8 cellular contexts compared by ENCODE assay signal in genomic region chr20:41316602-41317535, GRCh38. TPM values are rescaled to one million over a fixed set of nuclear protein-coding genes. Genes with fewer than 3 reads are reported as not detected.
DNase-seq lines count a peak whose midpoint lies in the region; ATAC-seq, FAIRE-seq and TF ChIP-seq lines count a peak whose summit lies in the region.

No MANE protein-coding gene starts in this region.

- peak overlapping the region; percentile 83 for H3K4me3 ChIP-seq in HUES48 (ENCODE audit: low read depth, low read length)
- peak overlapping the region; percentile 87 to 90 for H3K4me3 ChIP-seq in SK-N-SH (ENCODE audit: low read depth in 2 of 2, low read length in 1 of 2)
- H3K4me3 ChIP-seq in trophoblast cell (ENCODE audit: low read depth, low read length), result peak overlapping the region; percentile 95

- no peak overlapping the region for H3K23ac ChIP-seq in trophoblast cell (ENCODE audit: low read length)

- H3K36me3 Mint-ChIP-seq in activated naive CD8-positive, alpha-beta T cell, result no peaks in the 10 kb centered on the region
- H3K36me3 Mint-ChIP-seq in type B pancreatic cell, result no peaks in the 10 kb centered on the region

- intact Hi-C loops in Right ventricle myocardium superior (cut with DNase I), result no loop called here

- no peak for TF ChIP-seq CTCF in D721Med (IDR thresholded peaks at IDR 0.05; ENCODE audit: insufficient read depth, missing control alignments)
- TF ChIP-seq CTCF in SK-N-SH (IDR thresholded peaks at IDR 0.05), result no peak
- no peak for TF ChIP-seq CTCF in type B pancreatic cell (conservative IDR thresholded peaks at IDR 0.05)

- peak overlapping the region; percentile 49 for H2BK5ac ChIP-seq in trophoblast cell (ENCODE audit: low read depth, low read length, poor library complexity)

- H3K4me3 Mint-ChIP-seq in activated naive CD8-positive, alpha-beta T cell, result peak overlapping the region; percentile 91
- H3K4me3 Mint-ChIP-seq in type B pancreatic cell, result peak overlapping the region; percentile 89

- H3K36me3 ChIP-seq in HUES48 (ENCODE audit: control insufficient read depth, insufficient read depth, low read length) (no peaks in the 10 kb centered on the region), SK-N-SH (replicated peaks in 1 of 2; ENCODE audit: control insufficient read depth in 1 of 2, insufficient read depth in 2 of 2, low read length in 1 of 2) (no peaks in the 10 kb centered on the region), trophoblast cell (ENCODE audit: control insufficient read depth in 1 of 2, insufficient read depth in 2 of 2, low read length in 2 of 2) (no peaks in the 10 kb centered on the region)

- WGBS in SK-N-SH (ENCODE audit: low lambda C conversion rate), result 4% methylated on average over 30 of the region's 63 CpGs
- no CpG with 5 or more reads among the region's 63 CpGs for WGBS in trophoblast cell (ENCODE audit: extremely low coverage, insufficient coverage, insufficient read length)

- H3K18ac ChIP-seq in trophoblast cell (ENCODE audit: low read length), result peak overlapping the region; percentile 76

- no peaks in the 10 kb centered on the region for H3K27me3 ChIP-seq in HUES48 (ENCODE audit: control insufficient read depth, insufficient read depth, low read length)
- no peaks in the 10 kb centered on the region for H3K27me3 ChIP-seq in SK-N-SH (ENCODE audit: insufficient read depth)
- H3K27me3 ChIP-seq in trophoblast cell (ENCODE audit: insufficient read depth, low read length), result no peaks in the 10 kb centered on the region

- peaks cover 23% of the 10 kb centered on the region for H3K4me1 Mint-ChIP-seq in activated naive CD8-positive, alpha-beta T cell (ENCODE audit: low read depth)
- peaks cover 15% of the 10 kb centered on the region for H3K4me1 Mint-ChIP-seq in type B pancreatic cell (ENCODE audit: unreplicated experiment)

- peak overlapping the region; percentile 88 for H3K27ac Mint-ChIP-seq in activated naive CD8-positive, alpha-beta T cell
- peak overlapping the region; percentile 60 for H3K27ac Mint-ChIP-seq in type B pancreatic cell

- no peak for TF ChIP-seq EP300 in SK-N-SH (IDR thresholded peaks at IDR 0.05; ENCODE audit: borderline replicate concordance in 1 of 2, low read depth in 1 of 2, low read length in 1 of 2)

- peak overlapping the region; percentile 23 for H4K12ac ChIP-seq in trophoblast cell (ENCODE audit: low read depth, low read length)

- peak overlapping the region; percentile 69 for H4K8ac ChIP-seq in trophoblast cell (ENCODE audit: low read depth, low read length)

- H3K27me3 Mint-ChIP-seq in activated naive CD8-positive, alpha-beta T cell, result no peaks in the 10 kb centered on the region
- H3K27me3 Mint-ChIP-seq in type B pancreatic cell, result peaks cover 5% of the 10 kb centered on the region

- peak overlapping the region; percentile 42 for H3K4ac ChIP-seq in trophoblast cell (ENCODE audit: low read depth, low read length)

- CTCF ChIA-PET in SK-N-SH (lab: Yijun Ruan, JAX), result interaction anchor here (3.7 kb wide), 1 partner anchor 23 kb away, joined by 18 read pairs; the partner anchor contains the start of gene LPIN3

- no peaks in the 10 kb centered on the region for H3K9me2 ChIP-seq in SK-N-SH

- no peak for TF ChIP-seq RAD21 in SK-N-SH (IDR thresholded peaks at IDR 0.05; ENCODE audit: low read length)

- H3K4me2 ChIP-seq in SK-N-SH (peak overlapping the region; percentile 93), trophoblast cell (ENCODE audit: low read length) (peak overlapping the region; percentile 76)

- H3K9me3 Mint-ChIP-seq in activated naive CD8-positive, alpha-beta T cell (ENCODE audit: low read depth), result no peaks in the 10 kb centered on the region
- H3K9me3 Mint-ChIP-seq in type B pancreatic cell, result no peaks in the 10 kb centered on the region

- DNase-seq in D721Med (ENCODE audit: insufficient read length, low spot score) (peak; percentile 66), SK-N-SH (peak; percentile 94), Right ventricle myocardium superior (peak; percentile 91), trophoblast cell (peak; percentile 80 to 86), type B pancreatic cell (ENCODE audit: extremely low spot score, unreplicated experiment) (peak; percentile 77)

- POLR2A ChIA-PET in SK-N-SH (lab: Yijun Ruan, JAX), result interaction anchor here (0.6 kb wide), 1 partner anchor 228 kb away, joined by 3 read pairs; no protein-coding TSS in a partner anchor

- H3K14ac ChIP-seq in trophoblast cell (ENCODE audit: low read length), result peak overlapping the region; percentile 80

- H4K20me1 ChIP-seq in SK-N-SH (ENCODE audit: insufficient read depth), result no peaks in the 10 kb centered on the region

- no peak overlapping the region for H2AK5ac ChIP-seq in trophoblast cell (ENCODE audit: low read length)

- peak overlapping the region; percentile 19 for H2BK12ac ChIP-seq in trophoblast cell (ENCODE audit: low read length)

- H3K9ac ChIP-seq in HUES48 (ENCODE audit: low read depth, low read length) (peak overlapping the region; percentile 13; the same call in 1 of the 2 replicates), SK-N-SH (peak overlapping the region; percentile 88), trophoblast cell (ENCODE audit: low read length) (peak overlapping the region; percentile 82)

- no peak for FAIRE-seq in D721Med (lab: Jason Lieb, UNC)

- H3K4me1 ChIP-seq in HUES48 (ENCODE audit: control insufficient read depth, insufficient read depth, low read length), result peaks cover 6% of the 10 kb centered on the region
- peaks cover 8% of the 10 kb centered on the region in 2 experiments; a peak in 3 of 4 replicates for H3K4me1 ChIP-seq in SK-N-SH (ENCODE audit: control insufficient read depth in 1 of 2, insufficient read depth in 2 of 2, low read depth in 1 of 2, low read length in 1 of 2)
- peaks cover 5 to 6% of the 10 kb centered on the region in 2 experiments for H3K4me1 ChIP-seq in trophoblast cell (ENCODE audit: control insufficient read depth in 1 of 2, insufficient read depth in 2 of 2, low read length in 2 of 2)

- H2BK120ac ChIP-seq in trophoblast cell (ENCODE audit: insufficient read depth, low read length, poor library complexity), result peak overlapping the region; percentile 68

- H3K9me3 ChIP-seq in HUES48 (ENCODE audit: control insufficient read depth, insufficient read depth, low read length) (no peaks in the 10 kb centered on the region), SK-N-SH (no peaks in the 10 kb centered on the region), trophoblast cell (ENCODE audit: insufficient read depth, low read depth, low read length) (no peaks in the 10 kb centered on the region)

- H3K79me2 ChIP-seq in SK-N-SH (ENCODE audit: insufficient read depth) (peaks cover 52% of the 10 kb centered on the region), trophoblast cell (ENCODE audit: control insufficient read depth, insufficient read depth, low read length, poor library complexity) (peaks cover 3% of the 10 kb centered on the region)

- peak; percentile 41 for ATAC-seq in GM21515 (IDR thresholded peaks at IDR 0.05; ENCODE audit: unreplicated experiment)
- ATAC-seq in Right ventricle myocardium superior (ENCODE audit: poor library complexity), result peak; percentile 68

- H3K27ac ChIP-seq in HUES48 (ENCODE audit: low read depth, low read length), result peak overlapping the region; percentile 40
- peak overlapping the region; percentile 72 to 92 for H3K27ac ChIP-seq in SK-N-SH (ENCODE audit: low read depth in 2 of 2, low read length in 1 of 2)
- H3K27ac ChIP-seq in trophoblast cell (ENCODE audit: low read depth, low read length), result peak overlapping the region; percentile 75

- peaks cover 4% of the 10 kb centered on the region for H3K79me1 ChIP-seq in trophoblast cell (ENCODE audit: low read length)

- H2AFZ ChIP-seq in SK-N-SH (ENCODE audit: low read depth) (peak overlapping the region; percentile 60), trophoblast cell (ENCODE audit: insufficient read depth, low read length, poor library complexity) (peak overlapping the region; percentile 41)

- peaks cover 8% of the 10 kb centered on the region for H3F3A ChIP-seq in SK-N-SH (replicated peaks; ENCODE audit: insufficient read depth)

- peak overlapping the region; percentile 66 for H4K91ac ChIP-seq in trophoblast cell (ENCODE audit: low read depth, low read length)

TF ChIP-seq in SK-N-SH, 30 proteins besides CTCF, POLR2A, EP300 and RAD21 (continues in another document):
- TF ChIP-seq POLR2AphosphoS5 (IDR thresholded peaks at IDR 0.05; ENCODE audit: low read depth, low read length), result no peak

RNA-seq across cellular contexts. Expression of gene ZHX3, which starts 0.7 kb away (rescaled TPM):
- polyA plus RNA-seq in SK-N-SH (2012; rRNA removed), result 6.0 and 6.9 TPM in 2 replicates
- 5.7 and 6.2 TPM in 2 replicates for polyA plus RNA-seq in SK-N-SH (2012; cell fraction: cytosol; rRNA removed)
- 9.9 and 11.4 TPM in 2 replicates for polyA plus RNA-seq in SK-N-SH (2012; cell fraction: nucleus; rRNA removed)
- total RNA-seq in Right ventricle myocardium superior, result 31.7 TPM
- 5.3 and 6.3 TPM in 2 replicates for polyA plus RNA-seq in trophoblast cell (2013)
- 10.2 and 16.3 TPM in 2 replicates for total RNA-seq in type B pancreatic cell (ENCODE audit: low replicate concordance)

RNA-seq across cellular contexts. Expression of gene LPIN3, which starts 23.8 kb away (rescaled TPM):
- polyA plus RNA-seq in SK-N-SH (2012; rRNA removed), result 0.21 and 0.34 TPM in 2 replicates
- 0.05 and 0.09 TPM in 2 replicates for polyA plus RNA-seq in SK-N-SH (2012; cell fraction: cytosol; rRNA removed)
- 1.8 and 1.9 TPM in 2 replicates for polyA plus RNA-seq in SK-N-SH (2012; cell fraction: nucleus; rRNA removed)
- total RNA-seq in Right ventricle myocardium superior, result 18.6 TPM
- 6.5 TPM in 2 replicates for polyA plus RNA-seq in trophoblast cell (2013)
- 17.5 and 31.6 TPM in 2 replicates for total RNA-seq in type B pancreatic cell (ENCODE audit: low replicate concordance)

RNA-seq across cellular contexts. Expression of gene EMILIN3, which starts 49.7 kb away (rescaled TPM):
- 0.02 and 0.08 TPM in 2 replicates for polyA plus RNA-seq in SK-N-SH (2012; rRNA removed)
- 0.04 and 0.09 TPM in 2 replicates for polyA plus RNA-seq in SK-N-SH (2012; cell fraction: cytosol; rRNA removed)
- polyA plus RNA-seq in SK-N-SH (2012; cell fraction: nucleus; rRNA removed), result 0.02 TPM in 2 replicates
- total RNA-seq in Right ventricle myocardium superior (5.6 TPM), type B pancreatic cell (ENCODE audit: low replicate concordance) (0.67 and 10.3 TPM in 2 replicates)
- 0.34 and 0.37 TPM in 2 replicates for polyA plus RNA-seq in trophoblast cell (2013)

Comparison
In these comparisons a context has a peak if more than half of its experiments do, and no peak if none do; other contexts are left out.
1. Peak in every context shown above with its lines: DNase-seq, ATAC-seq, H3K4me3 ChIP-seq and H3K27ac ChIP-seq.
2. H3K9ac ChIP-seq: peak in every context shown above with its lines; median percentile 88 in SK-N-SH; 82 in trophoblast cell; 13 in HUES48.